Comparison of ENCODE assay signal across 1 cellular context in genomic region chr7:87152112-87152896, GRCh38.
TF ChIP-seq lines count a peak whose summit lies in the region.

Gene DMTF1, plus strand, starts transcription at chr7:87152453. Its CDS starts 12,489 bp downstream, at chr7:87164942.

TF ChIP-seq in K562, 482 proteins besides CTCF, POLR2A, EP300 and RAD21 (continued from another document and continues in another):
- TF ChIP-seq THAP12 (CRISPR knock-in tag; IDR thresholded peaks at IDR 0.05) (peak; percentile 86; the same call in 1 of the 2 replicates), ZNF717 (CRISPR knock-in tag; IDR thresholded peaks at IDR 0.05) (0 out of 2 replicates have a peak, but pooled peaks have one; percentile 20), ELK3 (CRISPR knock-in tag; IDR thresholded peaks at IDR 0.05) (no peak), ELK1 (CRISPR knock-in tag; IDR thresholded peaks at IDR 0.05) (no peak), ZNF609 (CRISPR knock-in tag; IDR thresholded peaks at IDR 0.05; ENCODE audit: borderline replicate concordance) (no peak; the same call in 1 of the 2 replicates), ATF1 (CRISPR knock-in tag; IDR thresholded peaks at IDR 0.05) (no peak; the same call in 1 of the 2 replicates), ATF1 (tag; IDR thresholded peaks at IDR 0.05) (peak; percentile 98), ZFX (CRISPR knock-in tag; IDR thresholded peaks at IDR 0.05) (peak; percentile 91), THAP7 (CRISPR knock-in tag; IDR thresholded peaks at IDR 0.05) (peak; percentile 59; the same call in 1 of the 2 replicates), ZNF324 (CRISPR knock-in tag; IDR thresholded peaks at IDR 0.05) (no peak), MTA1 (IDR thresholded peaks at IDR 0.05; ENCODE audit: borderline replicate concordance) (0 out of 2 replicates have a peak, but pooled peaks have one; percentile 45), NFIC (IDR thresholded peaks at IDR 0.05) (peak; percentile 55), CTCFL (IDR thresholded peaks at IDR 0.05; ENCODE audit: borderline replicate concordance, insufficient read depth, low read depth, low read length, poor library complexity, severe bottlenecking) (no peak), ZNF592 (IDR thresholded peaks at IDR 0.05) (peak; percentile 10; the same call in 1 of the 2 replicates), ZNF24 (IDR thresholded peaks at IDR 0.05) (peak; percentile 84), SP1 (CRISPR knock-in tag; IDR thresholded peaks at IDR 0.05) (peak; percentile 80), LCOR (CRISPR knock-in tag; IDR thresholded peaks at IDR 0.05) (peak; percentile 91), MNT (conservative IDR thresholded peaks at IDR 0.05) (peak; percentile 92 to 95), TRIM28 (IDR thresholded peaks at IDR 0.05) (peak; percentile 48), SAFB2 (IDR thresholded peaks at IDR 0.05; ENCODE audit: borderline replicate concordance, low read depth, low read length, severe bottlenecking) (no peak), NBN (IDR thresholded peaks at IDR 0.05; ENCODE audit: low read depth) (peak; percentile 98), SREBF1 (IDR thresholded peaks at IDR 0.05; ENCODE audit: borderline replicate concordance, low read depth, low read length) (no peak), ETS1 (conservative IDR thresholded peaks at IDR 0.05; ENCODE audit: control insufficient read depth, low read depth, low read length) (peak; percentile 83), CHD1 (IDR thresholded peaks at IDR 0.05; ENCODE audit: low read length) (no peak), ZNF639 (CRISPR knock-in tag; conservative IDR thresholded peaks at IDR 0.05 in 1 of 2, IDR thresholded peaks at IDR 0.05 in 1 of 2) (peak in 1 of 2 experiments; percentile 79; a peak in 2 of 4 replicates), ZNF280A (IDR thresholded peaks at IDR 0.05; ENCODE audit: low read depth, partially characterized antibody) (no peak), HMG20B (CRISPR knock-in tag; IDR thresholded peaks at IDR 0.05) (no peak), NFE2 (IDR thresholded peaks at IDR 0.05; ENCODE audit: low read depth) (peak; percentile 19; the same call in 1 of the 2 replicates)
